In genomic region chr2:12227941-12228608, GRCh38 we compare ENCODE assay signal across 1 cellular context.
TF ChIP-seq lines count a peak whose summit lies in the region.

No MANE protein-coding gene starts in this region.

TF ChIP-seq in SK-N-SH treated with all-trans-retinoic acid at 6 μM for 48 hours, 23 proteins besides CTCF, POLR2A, EP300 and RAD21 (continued from another document):
- TF ChIP-seq PATZ1 (CRISPR knock-in tag; IDR thresholded peaks at IDR 0.05; ENCODE audit: borderline replicate concordance): no peak
- no peak for TF ChIP-seq ZNF8 (CRISPR knock-in tag; IDR thresholded peaks at IDR 0.05)
- no peak for TF ChIP-seq CSRNP3 (CRISPR knock-in tag; IDR thresholded peaks at IDR 0.05)
- no peak for TF ChIP-seq ZNF565 (CRISPR knock-in tag; conservative IDR thresholded peaks at IDR 0.05; ENCODE audit: low read depth)
- TF ChIP-seq GLIS3 (CRISPR knock-in tag; IDR thresholded peaks at IDR 0.05): no peak
- TF ChIP-seq SNAI2 (CRISPR knock-in tag; IDR thresholded peaks at IDR 0.05): no peak
- no peak for TF ChIP-seq TCF4 (CRISPR knock-in tag; IDR thresholded peaks at IDR 0.05; ENCODE audit: borderline replicate concordance)
- TF ChIP-seq ZNF70 (CRISPR knock-in tag; IDR thresholded peaks at IDR 0.05): no peak
- TF ChIP-seq ESRRG (CRISPR knock-in tag; IDR thresholded peaks at IDR 0.05): no peak
- no peak for TF ChIP-seq POU6F1 (CRISPR knock-in tag; IDR thresholded peaks at IDR 0.05; ENCODE audit: borderline replicate concordance, low read depth)
